ENCODE assay signal across 20 cellular contexts in genomic region chr17:65340401-65340800, GRCh38.
DNase-seq lines count a peak whose midpoint lies in the region; ATAC-seq, FAIRE-seq and TF ChIP-seq lines count a peak whose summit lies in the region.
"Had no signal": no experiment of that assay in that cellular context is flagged by ENCODE, and none has a peak within 500 bp of the region (broad histone marks: within the 10 kb centered on the region; RNA-seq: fewer than 3 reads in every experiment).

No MANE protein-coding gene starts in this region.

- no peaks in the 10 kb centered on the region for H3K9me2 ChIP-seq in HCT116 (ENCODE audit: insufficient read depth)

- FAIRE-seq in K562 (lab: Jason Lieb, UNC), result no peak
- FAIRE-seq: A204.1, D721Med, G401.6, GM12891, GM19239 had no signal

- no peak for TF ChIP-seq EP300 in K562 (IDR thresholded peaks at IDR 0.05; ENCODE audit: low read length)

- H3K4me2 ChIP-seq in HCT116 (ENCODE audit: low read length) (no peak overlapping the region), K562 (ENCODE audit: insufficient read depth, low read length) (no peak overlapping the region)
- H3K4me2 ChIP-seq: BLaER1 treated with 17β-estradiol and CSF1 and Interleukin-3, amounts not matched to agents 10 nM and 100 nM had no signal

- H2AFZ ChIP-seq in HCT116 (ENCODE audit: low read depth, low read length, poor library complexity, severe bottlenecking), result no peak overlapping the region
- H2AFZ ChIP-seq in K562 (ENCODE audit: low read depth, low read length), result no peak overlapping the region

- no peak overlapping the region for H3K27ac ChIP-seq in HCT116 (ENCODE audit: low read depth, low read length)
- H3K27ac ChIP-seq in K562 (ENCODE audit: extremely low read depth, low read depth, low read length), result no peak overlapping the region
- H3K27ac ChIP-seq in SJCRH30, result no peak overlapping the region
- H3K27ac ChIP-seq: BLaER1 treated with 17β-estradiol and CSF1 and Interleukin-3, amounts not matched to agents 10 nM and 100 nM; C4-2B had no signal

- POLR2A ChIA-PET in HCT116 (lab: Charles Lee) (no interaction called here), K562 (lab: Yijun Ruan, JAX) (no interaction called here)

- RAD21 ChIA-PET in HCT116 (lab: Charles Lee; ENCODE audit: low non-redundant PET in 1 of 2, low total read pairs in 2 of 2, uncharacterized antibody in 2 of 2, unreplicated experiment in 2 of 2), result no interaction called here

- intact Hi-C loops in HCT116 (cut with micrococcal nuclease), result no loop called here
- intact Hi-C loops in K562 (cut with micrococcal nuclease), result no loop called here

- no peak for TF ChIP-seq POLR2A in HCT116 (IDR thresholded peaks at IDR 0.05; ENCODE audit: borderline replicate concordance, extremely low read depth, insufficient read depth, insufficient read length)
- no peak for TF ChIP-seq POLR2A in K562 (conservative IDR thresholded peaks at IDR 0.05)

- H3K79me2 ChIP-seq in HCT116 (ENCODE audit: insufficient read depth, low read length), result no peaks in the 10 kb centered on the region
- H3K79me2 ChIP-seq in K562 (ENCODE audit: control insufficient read depth, insufficient read depth, low read length), result no peaks in the 10 kb centered on the region

- BruUV-seq in HCT116 (replicated peaks; lab: Mats Ljungman, UMichigan) (no TSS peak), K562 (replicated peaks; lab: Mats Ljungman, UMichigan) (no TSS peak)

- CTCF ChIA-PET in HCT116 (lab: Charles Lee), result no interaction called here
- CTCF ChIA-PET in K562 (lab: Yijun Ruan, JAX; ENCODE audit: low intra/inter-chr PET ratio), result no interaction called here

- no peaks in the 10 kb centered on the region for H4K20me1 ChIP-seq in HCT116 (ENCODE audit: insufficient read depth)
- H4K20me1 ChIP-seq in K562 (replicated peaks; ENCODE audit: control insufficient read depth, insufficient read depth, low read length), result no peaks in the 10 kb centered on the region
- H4K20me1 ChIP-seq: BLaER1 treated with 17β-estradiol and CSF1 and Interleukin-3, amounts not matched to agents 10 nM and 100 nM had no signal

- TF ChIP-seq CTCF in HCT116 (IDR thresholded peaks at IDR 0.05 in 2 of 3, conservative IDR thresholded peaks at IDR 0.05 in 1 of 3; ENCODE audit: borderline replicate concordance in 1 of 3, insufficient read depth in 1 of 3, low read depth in 2 of 3, low read length in 2 of 3) (no peak), K562 (IDR thresholded peaks at IDR 0.05 in 2 of 3, conservative IDR thresholded peaks at IDR 0.05 in 1 of 3; ENCODE audit: insufficient read depth in 2 of 3, low read depth in 1 of 3, low read length in 3 of 3) (no peak)

- TF ChIP-seq RAD21 in HCT116 (IDR thresholded peaks at IDR 0.05; ENCODE audit: low read depth) (no peak), K562 (CRISPR knock-in tag; conservative IDR thresholded peaks at IDR 0.05 in 1 of 2, IDR thresholded peaks at IDR 0.05 in 1 of 2) (no peak)

- no peaks in the 10 kb centered on the region for H3K36me3 ChIP-seq in HCT116 (ENCODE audit: control insufficient read depth in 1 of 2, insufficient read depth in 2 of 2, low read length in 2 of 2)
- H3K36me3 ChIP-seq in K562 (ENCODE audit: control insufficient read depth, insufficient read depth, low read length), result no peaks in the 10 kb centered on the region
- H3K36me3 ChIP-seq in SJCRH30, result no peaks in the 10 kb centered on the region
- H3K36me3 ChIP-seq: BLaER1 treated with 17β-estradiol and CSF1 and Interleukin-3, amounts not matched to agents 10 nM and 100 nM had no signal

- DNase-seq in HCT116 (ENCODE audit: low read depth, low spot score) (no peak), K562 (ENCODE audit: extremely low read depth in 1 of 4, low spot score in 3 of 4) (no peak), SJCRH30 (no peak)
- no peak for DNase-seq in activated CD8-positive, alpha-beta memory T cell treated with anti-CD3 and anti-CD28 coated beads for 24 hours
- DNase-seq: 8988T; AML-193; Caco-2; Calu3; CD4-positive, alpha-beta T cell; CD8-positive, alpha-beta T cell; DMS79 treated with DMSO at 0.1 percent for 48 hours; GF-D8 had no signal

- in situ Hi-C loops in K562 (cut with MboI), result no loop called here

- H3K4me3 ChIP-seq in HCT116 (replicated peaks in 1 of 2; ENCODE audit: low read depth in 1 of 2, low read length in 2 of 2), result no peak overlapping the region
- no peak overlapping the region for H3K4me3 ChIP-seq in K562
- H3K4me3 ChIP-seq in SJCRH30, result no peak overlapping the region
- H3K4me3 ChIP-seq: BLaER1 treated with 17β-estradiol and CSF1 and Interleukin-3, amounts not matched to agents 10 nM and 100 nM had no signal

- ATAC-seq in HCT116 (no peak), K562 (no peak), HG02571 (IDR thresholded peaks at IDR 0.05; ENCODE audit: unreplicated experiment) (no peak)
- ATAC-seq: CD8-positive, alpha-beta T cell had no signal

- H3K4me1 ChIP-seq in HCT116 (ENCODE audit: control insufficient read depth in 1 of 2, insufficient read depth in 2 of 2, low read length in 2 of 2) (peaks cover 4% of the 10 kb centered on the region in 2 experiments; a peak in 2 of 4 replicates), K562 (replicated peaks in 1 of 2; ENCODE audit: control insufficient read depth in 2 of 2, insufficient read depth in 2 of 2, low read length in 2 of 2) (no peaks in the 10 kb centered on the region), SJCRH30 (no peaks in the 10 kb centered on the region)
- H3K4me1 ChIP-seq: Caco-2 had no signal

- no peak overlapping the region for H3K9ac ChIP-seq in HCT116 (ENCODE audit: low read length)
- no peak overlapping the region for H3K9ac ChIP-seq in K562 (ENCODE audit: insufficient read depth in 1 of 2, low read depth in 2 of 2, low read length in 2 of 2)
- H3K9ac ChIP-seq: BLaER1 treated with 17β-estradiol and CSF1 and Interleukin-3, amounts not matched to agents 10 nM and 100 nM had no signal

- H3K9me3 ChIP-seq in HCT116 (ENCODE audit: control insufficient read depth in 1 of 2, insufficient read depth in 1 of 2, low read depth in 1 of 2, low read length in 2 of 2), result peaks cover 0 to 4% of the 10 kb centered on the region in 2 experiments; a peak in 1 of 4 replicates
- no peaks in the 10 kb centered on the region for H3K9me3 ChIP-seq in K562 (replicated peaks; ENCODE audit: control insufficient read depth, insufficient read depth, low read depth, low read length)
- H3K9me3 ChIP-seq in SJCRH30 (replicated peaks), result no peaks in the 10 kb centered on the region; the same call in 1 of the 2 replicates

- no peaks in the 10 kb centered on the region for H3K27me3 ChIP-seq in HCT116 (ENCODE audit: insufficient read depth, low read length)
- peaks cover 0 to 6% of the 10 kb centered on the region in 2 experiments; a peak in 2 of 5 replicates for H3K27me3 ChIP-seq in K562 (ENCODE audit: control insufficient read depth in 2 of 2, insufficient read depth in 2 of 2, low read length in 2 of 2)
- H3K27me3 ChIP-seq in SJCRH30, result no peaks in the 10 kb centered on the region
- H3K27me3 ChIP-seq: BLaER1 treated with 17β-estradiol and CSF1 and Interleukin-3, amounts not matched to agents 10 nM and 100 nM had no signal

- H3K9me1 ChIP-seq in K562 (ENCODE audit: control insufficient read depth, insufficient read depth, low read length), result no peaks in the 10 kb centered on the region

TF ChIP-seq in HCT116, 20 proteins besides CTCF, POLR2A, EP300 and RAD21 (continues in another document):
- TF ChIP-seq, protein P1, sequence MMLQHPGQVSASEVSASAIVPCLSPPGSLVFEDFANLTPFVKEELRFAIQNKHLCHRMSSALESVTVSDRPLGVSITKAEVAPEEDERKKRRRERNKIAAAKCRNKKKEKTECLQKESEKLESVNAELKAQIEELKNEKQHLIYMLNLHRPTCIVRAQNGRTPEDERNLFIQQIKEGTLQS (IDR thresholded peaks at IDR 0.05), result no peak
- peak; percentile 73; the same call in 1 of the 2 replicates for TF ChIP-seq CBX3 (IDR thresholded peaks at IDR 0.05; ENCODE audit: low read depth)
- TF ChIP-seq ZBTB33 (IDR thresholded peaks at IDR 0.05; ENCODE audit: extremely low read depth, insufficient replicate concordance, low read length), result no peak
- no peak for TF ChIP-seq ELF1 (IDR thresholded peaks at IDR 0.05; ENCODE audit: borderline replicate concordance, low read depth)

TF ChIP-seq in K562, 482 proteins besides CTCF, POLR2A, EP300 and RAD21:
- TF ChIP-seq RBM25 (IDR thresholded peaks at IDR 0.05; ENCODE audit: low read depth, low read length, severe bottlenecking), result peak; percentile 15
- 0 out of 2 replicates have a peak, but pooled peaks have one; percentile 19 for TF ChIP-seq BCOR (IDR thresholded peaks at IDR 0.05)
- TF ChIP-seq TAF1 (IDR thresholded peaks at IDR 0.05; ENCODE audit: control insufficient read depth, extremely low read depth, insufficient read depth, low read length, severe bottlenecking), result no peak
- TF ChIP-seq SMC3 (conservative IDR thresholded peaks at IDR 0.05; ENCODE audit: insufficient read depth, low read depth, low read length), result no peak
- TF ChIP-seq DACH1 (IDR thresholded peaks at IDR 0.05; ENCODE audit: partially characterized antibody), result no peak
- TF ChIP-seq SIRT6 (IDR thresholded peaks at IDR 0.05; ENCODE audit: low read depth, low read length), result no peak
- no peak for TF ChIP-seq ZKSCAN3 (CRISPR knock-in tag; IDR thresholded peaks at IDR 0.05)
- TF ChIP-seq SMARCA5 (IDR thresholded peaks at IDR 0.05), result 0 out of 2 replicates have a peak, but pooled peaks have one; percentile 39
- no peak for TF ChIP-seq TBL1XR1 (IDR thresholded peaks at IDR 0.05; ENCODE audit: low read length in 2 of 2)
- TF ChIP-seq, protein P2, sequence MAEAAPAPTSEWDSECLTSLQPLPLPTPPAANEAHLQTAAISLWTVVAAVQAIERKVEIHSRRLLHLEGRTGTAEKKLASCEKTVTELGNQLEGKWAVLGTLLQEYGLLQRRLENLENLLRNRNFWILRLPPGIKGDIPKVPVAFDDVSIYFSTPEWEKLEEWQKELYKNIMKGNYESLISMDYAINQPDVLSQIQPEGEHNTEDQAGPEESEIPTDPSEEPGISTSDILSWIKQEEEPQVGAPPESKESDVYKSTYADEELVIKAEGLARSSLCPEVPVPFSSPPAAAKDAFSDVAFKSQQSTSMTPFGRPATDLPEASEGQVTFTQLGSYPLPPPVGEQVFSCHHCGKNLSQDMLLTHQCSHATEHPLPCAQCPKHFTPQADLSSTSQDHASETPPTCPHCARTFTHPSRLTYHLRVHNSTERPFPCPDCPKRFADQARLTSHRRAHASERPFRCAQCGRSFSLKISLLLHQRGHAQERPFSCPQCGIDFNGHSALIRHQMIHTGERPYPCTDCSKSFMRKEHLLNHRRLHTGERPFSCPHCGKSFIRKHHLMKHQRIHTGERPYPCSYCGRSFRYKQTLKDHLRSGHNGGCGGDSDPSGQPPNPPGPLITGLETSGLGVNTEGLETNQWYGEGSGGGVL (CRISPR knock-in tag; IDR thresholded peaks at IDR 0.05), result no peak

Comparison
In these comparisons a context has a peak if more than half of its experiments do, and no peak if none do; other contexts are left out.
1. Of the 22 proteins assayed by ChIP-seq in both K562 and HCT116: peak only in K562: none; only in HCT116: CBX3; in both: none; in neither: 21.